ENCODE assay signal across 22 cellular contexts in the genomic region with DNA sequence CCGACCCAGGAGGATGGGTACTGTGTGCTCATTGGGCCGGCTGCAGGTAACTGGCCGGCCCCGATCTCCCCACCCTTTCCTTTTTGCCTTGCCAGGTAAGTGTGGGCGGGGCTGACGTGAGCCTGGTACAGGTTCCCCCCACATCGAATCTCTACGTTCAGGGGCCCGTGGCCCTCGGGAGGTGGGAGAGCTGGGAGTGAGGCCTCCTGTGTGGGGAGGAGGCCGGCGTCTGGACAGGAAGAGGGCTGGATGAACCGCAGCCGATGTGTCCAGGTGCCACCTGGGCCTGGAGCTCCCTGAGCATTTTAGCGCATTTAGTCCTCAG. TPM values are rescaled to one million over a fixed set of nuclear protein-coding genes. Genes with fewer than 3 reads are reported as not detected.
DNase-seq lines count a peak whose midpoint lies in the region; ATAC-seq and TF ChIP-seq lines count a peak whose summit lies in the region.
"Had no signal": no experiment of that assay in that cellular context is flagged by ENCODE, and none has a peak within 500 bp of the region (broad histone marks: within the 10 kb centered on the region; RNA-seq: fewer than 3 reads in every experiment).

No MANE protein-coding gene starts in this region.

- H2BK5ac ChIP-seq in neuronal stem cell (ENCODE audit: low read length), result peak overlapping the region; percentile 19

- peak overlapping the region; percentile 21 for H3K18ac ChIP-seq in neuronal stem cell (ENCODE audit: low read length)

- H3K14ac ChIP-seq in neuronal stem cell (ENCODE audit: low read length), result no peak overlapping the region

- H2BK12ac ChIP-seq in neuronal stem cell (ENCODE audit: low read length), result no peak overlapping the region

- H3K9me3 ChIP-seq in NT2/D1 (ENCODE audit: insufficient read depth, low read length) (peaks cover 19% of the 10 kb centered on the region), heart left ventricle (peaks cover 0 to 14% (median 6%) of the 10 kb centered on the region in 12 donors), neuronal stem cell (replicated peaks in 1 of 2; ENCODE audit: control insufficient read depth in 2 of 2, insufficient read depth in 1 of 2, low read depth in 1 of 2, low read length in 2 of 2) (peaks cover 12 to 21% of the 10 kb centered on the region in 2 donors), tibial nerve (peaks cover 0 to 12% (median 3%) of the 10 kb centered on the region in 4 donors), GM23248 (ENCODE audit: low read depth) (no peaks in the 10 kb centered on the region)
- H3K9me3 ChIP-seq: SK-N-SH had no signal

- H3K27ac ChIP-seq in heart left ventricle (no peak overlapping the region), neuronal stem cell (replicated peaks; ENCODE audit: low read length) (no peak overlapping the region), tibial nerve (peak overlapping the region in 3 of 4 donors; percentile 8 to 75 (median 63)), GM23248 (no peak overlapping the region)

- H3K27me3 ChIP-seq in NT2/D1 (ENCODE audit: insufficient read depth, insufficient read length) (no peaks in the 10 kb centered on the region), heart left ventricle (no peaks in the 10 kb centered on the region), neuronal stem cell (ENCODE audit: control insufficient read depth in 3 of 3, insufficient read depth in 3 of 3, low read depth in 1 of 3, low read length in 3 of 3) (peaks cover 0 to 13% (median 0%) of the 10 kb centered on the region in 3 experiments), tibial nerve (no peaks in the 10 kb centered on the region), GM23248 (replicated peaks; ENCODE audit: insufficient read depth) (no peaks in the 10 kb centered on the region)

- peak overlapping the region; percentile 33 for H3K9ac ChIP-seq in NT2/D1 (ENCODE audit: insufficient read length, low read depth)
- H3K9ac ChIP-seq in neuronal stem cell (ENCODE audit: low read depth, low read length, poor library complexity), result no peak overlapping the region
- H3K9ac ChIP-seq in GM23248, result no peak overlapping the region
- H3K9ac ChIP-seq: SK-N-SH had no signal

- H3F3A ChIP-seq in GM23248 (ENCODE audit: insufficient read depth), result peaks cover 22% of the 10 kb centered on the region

- no peak overlapping the region for H2BK120ac ChIP-seq in neuronal stem cell (ENCODE audit: low read depth, low read length)

- H3K79me1 ChIP-seq in neuronal stem cell (ENCODE audit: low read depth, low read length), result peaks cover 17% of the 10 kb centered on the region

- H2AFZ ChIP-seq in neuronal stem cell (ENCODE audit: low read length) (no peak overlapping the region), GM23248 (no peak overlapping the region)

- no peak overlapping the region for H2BK15ac ChIP-seq in neuronal stem cell (ENCODE audit: low read length)

- in situ Hi-C loops in GM23248 (cut with MboI), result loop anchor here (10.0 kb wide), 1 partner anchor 312 kb away; no protein-coding TSS in a partner anchor

- H3K4ac ChIP-seq in neuronal stem cell (ENCODE audit: low read length), result no peak overlapping the region

- H3K79me2 ChIP-seq in GM23248 (ENCODE audit: insufficient read depth), result no peaks in the 10 kb centered on the region

- ATAC-seq in heart left ventricle (no peak), HG03521 (IDR thresholded peaks at IDR 0.05; ENCODE audit: unreplicated experiment) (no peak)
- ATAC-seq: activated naive CD8-positive, alpha-beta T cell treated with anti-CD3 and anti-CD28 coated beads, Interleukin-2, amount 50 U/mL, for 24 hours; natural killer cell had no signal

- peaks cover 44% of the 10 kb centered on the region for H3K4me1 ChIP-seq in NT2/D1 (ENCODE audit: insufficient read depth, insufficient read length)
- H3K4me1 ChIP-seq in heart left ventricle, result peaks cover 0 to 38% (median 12%) of the 10 kb centered on the region in 12 donors
- peaks cover 0 to 9% of the 10 kb centered on the region in 2 donors for H3K4me1 ChIP-seq in neuronal stem cell (ENCODE audit: control insufficient read depth in 2 of 2, insufficient read depth in 1 of 2, low read depth in 1 of 2, low read length in 2 of 2)
- peaks cover 0 to 40% (median 17%) of the 10 kb centered on the region in 4 donors for H3K4me1 ChIP-seq in tibial nerve
- peaks cover 29% of the 10 kb centered on the region for H3K4me1 ChIP-seq in GM23248 (ENCODE audit: insufficient read depth)

- peak overlapping the region; percentile 56 for H4K91ac ChIP-seq in neuronal stem cell (ENCODE audit: low read depth, low read length, poor library complexity)

- H4K20me1 ChIP-seq in GM23248 (ENCODE audit: insufficient read depth), result no peaks in the 10 kb centered on the region

- no peak for DNase-seq in NT2/D1 (ENCODE audit: low read depth, low spot score)
- DNase-seq in heart left ventricle, result peak in 2 of 5 donors; percentile 13 to 52
- DNase-seq in neuronal stem cell (ENCODE audit: low spot score), result no peak
- no peak for DNase-seq in tibial nerve (ENCODE audit: low spot score in 2 of 2)
- no peak for DNase-seq in DMS114 treated with DMSO at 0.1 percent for 48 hours (lab: John Stamatoyannopoulos, UW; ENCODE audit: unreplicated experiment)
- DNase-seq in GM23248, result no peak
- DNase-seq: activated CD4-positive, alpha-beta T cell treated with anti-CD3 and anti-CD28 coated beads, Interleukin-2, amount 50 U/mL, for 48 hours; activated CD4-positive, CD25-positive, alpha-beta regulatory T cell treated with anti-CD3 and anti-CD28 coated beads, Interleukin-2, amount 50 U/mL, for 72 hours; activated naive CD4-positive, alpha-beta T cell; activated naive CD8-positive, alpha-beta T cell treated with anti-CD3 and anti-CD28 coated beads, Interleukin-2, amount 50 U/mL, for 24 hours; foreskin fibroblast; islet precursor cell; natural killer cell; NCI-H1048; NCI-H2107; NCI-H446; occipital lobe; OCI-M1; SK-N-SH; small intestine; stimulated activated naive CD4-positive, alpha-beta T cell had no signal

- TF ChIP-seq POLR2A in heart left ventricle (IDR thresholded peaks at IDR 0.05), result no peak
- no peak for TF ChIP-seq POLR2A in tibial nerve (IDR thresholded peaks at IDR 0.05)

- WGBS in heart left ventricle, 4 donors, result 93 to 96% (median 94%) methylated on average over 4 to 15 of the region's 15 CpGs
- WGBS in neuronal stem cell (ENCODE audit: extremely low coverage in 2 of 2, insufficient read length in 2 of 2, insufficient replicate concordance in 1 of 2), 2 donors, result no CpG with 5 or more reads among the region's 15 CpGs
- 85 to 88% methylated on average over 3 to 9 of the region's 15 CpGs for WGBS in tibial nerve, 2 donors
- 84% methylated on average over 15 of the region's 15 CpGs for WGBS in GM23248 (ENCODE audit: low coverage in 1 of 2, low lambda C conversion rate in 2 of 2, missing lambda C conversion rate in 2 of 2), 2 experiments

- H3K4me2 ChIP-seq in neuronal stem cell (ENCODE audit: insufficient read depth, low read length, poor library complexity, severe bottlenecking), result no peak overlapping the region
- no peak overlapping the region for H3K4me2 ChIP-seq in GM23248 (ENCODE audit: unreplicated experiment)
- H3K4me2 ChIP-seq: SK-N-SH had no signal

- intact Hi-C loops in heart left ventricle (cut with DNase I), result no loop called here

- TF ChIP-seq CTCF in heart left ventricle (IDR thresholded peaks at IDR 0.05) (no peak), tibial nerve (IDR thresholded peaks at IDR 0.05) (no peak)

- peaks cover 93% of the 10 kb centered on the region for H3K36me3 ChIP-seq in NT2/D1 (ENCODE audit: insufficient read depth, insufficient read length, low read length)
- H3K36me3 ChIP-seq in heart left ventricle, result peaks cover 0 to 11% (median 0%) of the 10 kb centered on the region in 9 donors
- H3K36me3 ChIP-seq in neuronal stem cell (replicated peaks in 1 of 2; ENCODE audit: control insufficient read depth in 2 of 2, insufficient read depth in 2 of 2, low read length in 2 of 2), result peaks cover 0 to 4% of the 10 kb centered on the region in 2 donors
- peaks cover 0 to 18% (median 0%) of the 10 kb centered on the region in 3 donors for H3K36me3 ChIP-seq in tibial nerve
- H3K36me3 ChIP-seq in GM23248 (ENCODE audit: low read depth), result no peaks in the 10 kb centered on the region

- H3K9me2 ChIP-seq in GM23248 (ENCODE audit: insufficient read depth), result no peaks in the 10 kb centered on the region
- H3K9me2 ChIP-seq: SK-N-SH had no signal

- H3K23ac ChIP-seq in neuronal stem cell (ENCODE audit: low read depth, low read length, poor library complexity), result peak overlapping the region; percentile 56

- no peak overlapping the region for H4K8ac ChIP-seq in neuronal stem cell (ENCODE audit: low read depth, low read length)

- H2AK5ac ChIP-seq in neuronal stem cell (ENCODE audit: low read depth, low read length), result peak overlapping the region; percentile 25

- no peak for TF ChIP-seq EP300 in tibial nerve (IDR thresholded peaks at IDR 0.05)

- H3K4me3 ChIP-seq in NT2/D1 (ENCODE audit: insufficient read length, low read depth) (no peak overlapping the region), heart left ventricle (peak overlapping the region in 8 of 12 donors; percentile 33 to 61 (median 44)), neuronal stem cell (ENCODE audit: low read length in 2 of 2) (no peak overlapping the region), tibial nerve (peak overlapping the region; percentile 6 to 47 (median 26)), GM23248 (no peak overlapping the region)

RNA-seq across cellular contexts. Expression of a gene that starts 51.8 kb away (rescaled TPM):
- total RNA-seq in heart left ventricle (100 to 1,000 TPM in 2 of 9 donors, 10 to 100 TPM in 7; 31.7 to 109 (median 59.0) TPM), tibial nerve (100 to 1,000 TPM; 124 to 224 (median 173) TPM)
- polyA plus RNA-seq in heart left ventricle (10 to 100 TPM; 38.9 to 65.6 TPM), GM23248 (2016; fragmentation: Nextera tagmentation; extraction: Ambion mirVana) (1.7 and 1.8 TPM in 2 replicates)
- 42.5 TPM for polyA plus RNA-seq in neuronal stem cell (2013, experiment 1 of 2)
- 42.1 TPM for polyA plus RNA-seq in neuronal stem cell (2013, experiment 2 of 2)
- total RNA-seq in GM23248 (2014; rRNA removed; shearing (Covaris generic)), result 24.2 and 30.5 TPM in 2 replicates

Comparison
In these comparisons a context has a peak if more than half of its experiments do, and no peak if none do; other contexts are left out.
1. H3K4me3 ChIP-seq: peak in heart left ventricle (8 of 12) and tibial nerve (4 of 4); none in NT2/D1 (single experiment), neuronal stem cell (0 of 2) and GM23248 (single experiment).
2. H3K27ac ChIP-seq: peak in tibial nerve (3 of 4); none in heart left ventricle (0 of 12), neuronal stem cell (single experiment) and GM23248 (single experiment).